8 cellular contexts compared by ENCODE assay signal in genomic region chr15:90320062-90320884, GRCh38. TPM values are rescaled to one million over a fixed set of nuclear protein-coding genes. Genes with fewer than 3 reads are reported as not detected.
A peak's percentile ranks its signal among the peaks of the same experiment; 100 is the strongest.
DNase-seq lines count a peak whose midpoint lies in the region; ATAC-seq, FAIRE-seq and TF ChIP-seq lines count a peak whose summit lies in the region.

No MANE protein-coding gene starts in this region.

- DNase-seq in GM13976 (ENCODE audit: low spot score) (peak; percentile 88), NCI-H345 treated with DMSO at 0.1 percent for 48 hours (lab: John Stamatoyannopoulos, UW; ENCODE audit: unreplicated experiment) (peak; percentile 44), activated B cell treated with CpG ODN at 0.5 μM for 24 hours (peak; percentile 42), keratinocyte (ENCODE audit: low read depth, low spot score) (no peak), cortex of kidney (lab: John Stamatoyannopoulos, UW) (no peak)
- DNase-seq in central memory CD4-positive, alpha-beta T cell, result peak; percentile 59
- peak; percentile 51 to 62 (median 57) for DNase-seq in stimulated activated CD4-positive, alpha-beta T cell treated with anti-CD3 and anti-CD28 coated beads, Interleukin-12 subunit alpha, Interleukin-12 subunit beta, amount 100 ng/mL, for 48 hours (ENCODE audit: low read depth in 2 of 3, low spot score in 1 of 3)

- peak overlapping the region; percentile 88 for H3K4me2 ChIP-seq in keratinocyte (ENCODE audit: control insufficient read depth, extremely low read depth, insufficient read depth, low read depth, low read length)

- in situ Hi-C loops in GM13976 (cut with MboI; ENCODE audit: low sequenced_read_pairs, unreplicated experiment), result loop anchor here (10.0 to 25.0 kb wide), 2 partner anchors 165 to 567 kb away; partner anchors contain the start of gene FES

- CTCF ChIA-PET in activated B cell treated with CpG ODN at 0.5 μM for 24 hours (lab: Charles Lee), result interaction anchor here (0.6 to 5.1 kb wide), 41 partner anchors 9 to 951 kb away, joined by 3 to 77 read pairs (median 4); partner anchors contain the start of genes HDDC3 and UNC45A

- H4K20me1 ChIP-seq in keratinocyte (ENCODE audit: control insufficient read depth, extremely low read depth, insufficient read depth, low read length), result no peaks in the 10 kb centered on the region

- peak overlapping the region; percentile 5 for H3K4me3 Mint-ChIP-seq in activated B cell treated with CpG ODN at 0.5 μM for 24 hours

- peaks cover 2% of the 10 kb centered on the region for H3K4me1 Mint-ChIP-seq in activated B cell treated with CpG ODN at 0.5 μM for 24 hours

- H2AFZ ChIP-seq in keratinocyte (ENCODE audit: control insufficient read depth, low read length), result peak overlapping the region; percentile 93

- peak overlapping the region; percentile 71 for H3K9ac ChIP-seq in keratinocyte (ENCODE audit: control insufficient read depth, extremely low read depth, insufficient read depth, low read length)

- peaks cover 18% of the 10 kb centered on the region for H3K4me1 ChIP-seq in keratinocyte (ENCODE audit: control insufficient read depth, extremely low read depth, insufficient read depth, low read length)

- peak; percentile 97 for TF ChIP-seq CTCF in GM13976 (IDR thresholded peaks at IDR 0.05; ENCODE audit: borderline replicate concordance, control extremely low read depth, extremely low read depth, insufficient read depth, missing control alignments)
- no peak for TF ChIP-seq CTCF in activated B cell treated with CpG ODN at 0.5 μM for 24 hours (IDR thresholded peaks at IDR 0.05)
- peak; percentile 91 to 100 (median 99) for TF ChIP-seq CTCF in keratinocyte (optimal IDR thresholded peaks at IDR 0.05 in 1 of 3, IDR thresholded peaks at IDR 0.05 in 1 of 3, conservative IDR thresholded peaks at IDR 0.05 in 1 of 3; ENCODE audit: extremely low read depth in 1 of 3, insufficient read depth in 2 of 3, low read length in 3 of 3)

- no peak overlapping the region for H3K27ac Mint-ChIP-seq in activated B cell treated with CpG ODN at 0.5 μM for 24 hours

- H3K27ac ChIP-seq in keratinocyte (ENCODE audit: control insufficient read depth, insufficient read depth, low read length), result peak overlapping the region; percentile 63

- H3K27me3 Mint-ChIP-seq in activated B cell treated with CpG ODN at 0.5 μM for 24 hours, result no peaks in the 10 kb centered on the region

- POLR2A ChIA-PET in activated B cell treated with CpG ODN at 0.5 μM for 24 hours (lab: Charles Lee), result no interaction called here

- dilution Hi-C loops in keratinocyte (cut with MboI; ENCODE audit: extremely low pct_ligation_motif_present, low sequenced_read_pairs), result no loop called here

- no peaks in the 10 kb centered on the region for H3K9me1 ChIP-seq in keratinocyte (ENCODE audit: control insufficient read depth, extremely low read depth, insufficient read depth, low read length)

- FAIRE-seq in keratinocyte (lab: Jason Lieb, UNC), result peak; percentile 90

- ATAC-seq in HG03196 (IDR thresholded peaks at IDR 0.05; ENCODE audit: unreplicated experiment) (peak; percentile 73), activated B cell treated with CpG ODN at 0.5 μM for 24 hours (ENCODE audit: low read depth) (peak; percentile 100)

- no peaks in the 10 kb centered on the region for H3K36me3 ChIP-seq in keratinocyte (ENCODE audit: control insufficient read depth in 2 of 2, extremely low read depth in 1 of 2, insufficient read depth in 2 of 2, low read length in 2 of 2)

- no peaks in the 10 kb centered on the region for H3K79me2 ChIP-seq in keratinocyte (ENCODE audit: control insufficient read depth, insufficient read depth, low read length)

- peak overlapping the region in 2 of 3 experiments; percentile 27 to 54 for H3K4me3 ChIP-seq in keratinocyte (ENCODE audit: control insufficient read depth in 2 of 3, extremely low read depth in 1 of 3, insufficient read depth in 2 of 3, low read depth in 1 of 3, low read length in 3 of 3)

- H3K36me3 Mint-ChIP-seq in activated B cell treated with CpG ODN at 0.5 μM for 24 hours (ENCODE audit: low read depth), result no peaks in the 10 kb centered on the region

- H3K27me3 ChIP-seq in keratinocyte (ENCODE audit: control insufficient read depth, extremely low read depth, insufficient read depth, low read length), result no peaks in the 10 kb centered on the region

- no peaks in the 10 kb centered on the region for H3K9me3 Mint-ChIP-seq in activated B cell treated with CpG ODN at 0.5 μM for 24 hours

- intact Hi-C loops in activated B cell treated with CpG ODN at 0.5 μM for 24 hours (cut with micrococcal nuclease), result loop anchor here (1.0 to 5.0 kb wide), 7 partner anchors 112 to 729 kb away; partner anchors contain the start of gene UNC45A

- no peaks in the 10 kb centered on the region for H3K9me3 ChIP-seq in keratinocyte (ENCODE audit: control insufficient read depth, low read depth, low read length)

RNA-seq across cellular contexts. Expression of gene ZNF774, which starts 31.8 kb away (rescaled TPM):
- 1.3 and 2.9 TPM in 2 replicates for total RNA-seq in activated B cell treated with CpG ODN at 0.5 μM for 24 hours
- 2.0 to 2.3 TPM (median 2.2 TPM) in 3 replicates for polyA plus RNA-seq in keratinocyte
- polyA plus RNA-seq in keratinocyte (2011; ENCODE audit: low read depth), result 1.1 TPM
- polyA plus RNA-seq in keratinocyte (2011; cell fraction: cytosol; rRNA removed), result 1.1 and 1.5 TPM in 2 replicates
- 2.6 and 2.8 TPM in 2 replicates for polyA plus RNA-seq in keratinocyte (2011; cell fraction: nucleus; rRNA removed)
- polyA plus RNA-seq in keratinocyte (2012; ENCODE audit: low replicate concordance), result 0.78 and 1.5 TPM in 2 replicates
- polyA minus RNA-seq in keratinocyte, result 0.72 to 1.8 TPM (median 1.4 TPM) in 3 replicates
- 0.38 TPM for polyA minus RNA-seq in keratinocyte (2011; cell fraction: cytosol; rRNA and poly(A)+ RNA removed)
- polyA minus RNA-seq in keratinocyte (2011; cell fraction: nucleus; rRNA and poly(A)+ RNA removed), result 0.74 and 2.2 TPM in 2 replicates

RNA-seq across cellular contexts. Expression of gene NGRN, which starts 54.8 kb away (rescaled TPM):
- 32.8 and 34.1 TPM in 2 replicates for total RNA-seq in activated B cell treated with CpG ODN at 0.5 μM for 24 hours
- 46.3 to 60.0 TPM (median 54.9 TPM) in 3 replicates for polyA plus RNA-seq in keratinocyte
- 47.4 TPM for polyA plus RNA-seq in keratinocyte (2011; ENCODE audit: low read depth)
- polyA plus RNA-seq in keratinocyte (2011; cell fraction: cytosol; rRNA removed), result 61.7 and 79.7 TPM in 2 replicates
- polyA plus RNA-seq in keratinocyte (2011; cell fraction: nucleus; rRNA removed), result 34.7 and 36.9 TPM in 2 replicates
- polyA plus RNA-seq in keratinocyte (2012; ENCODE audit: low replicate concordance), result 41.3 and 78.4 TPM in 2 replicates
- polyA minus RNA-seq in keratinocyte, result 17.5 to 25.9 TPM (median 21.8 TPM) in 3 replicates
- polyA minus RNA-seq in keratinocyte (2011; cell fraction: cytosol; rRNA and poly(A)+ RNA removed), result 26.7 TPM
- 9.2 and 12.5 TPM in 2 replicates for polyA minus RNA-seq in keratinocyte (2011; cell fraction: nucleus; rRNA and poly(A)+ RNA removed)

Comparison
In these comparisons a context has a peak if more than half of its experiments do, and no peak if none do; other contexts are left out.
1. DNase-seq: peak in GM13976 (single experiment), NCI-H345 treated with DMSO at 0.1 percent for 48 hours (single experiment), activated B cell treated with CpG ODN at 0.5 μM for 24 hours (single experiment), central memory CD4-positive, alpha-beta T cell (single experiment) and stimulated activated CD4-positive, alpha-beta T cell treated with anti-CD3 and anti-CD28 coated beads, Interleukin-12 subunit alpha, Interleukin-12 subunit beta, amount 100 ng/mL, for 48 hours (3 of 3); none in keratinocyte (single experiment) and cortex of kidney (single experiment).